ENCODE assay signal across 17 cellular contexts in genomic region chr13:44280461-44280860, GRCh38.
DNase-seq lines count a peak whose midpoint lies in the region; ATAC-seq, FAIRE-seq and TF ChIP-seq lines count a peak whose summit lies in the region.
"Had no signal": no experiment of that assay in that cellular context is flagged by ENCODE, and none has a peak within 500 bp of the region (broad histone marks: within the 10 kb centered on the region; RNA-seq: fewer than 3 reads in every experiment).

No MANE protein-coding gene starts in this region.

- H3K4me2 ChIP-seq in DOHH2 (ENCODE audit: low read length) = peak overlapping the region; percentile 49

- peak; percentile 95 for FAIRE-seq in RCC 7860 (lab: Jason Lieb, UNC)

- H3K27ac ChIP-seq in DOHH2 (ENCODE audit: low read depth, low read length) = no peak overlapping the region
- H3K27ac ChIP-seq in coronary artery = no peak overlapping the region
- H3K27ac ChIP-seq: SK-N-MC had no signal

- no peaks in the 10 kb centered on the region for H3K27me3 ChIP-seq in DOHH2 (ENCODE audit: control insufficient read depth, low read length)

- peaks cover 19% of the 10 kb centered on the region for H3F3A ChIP-seq in DOHH2 (ENCODE audit: control insufficient read depth, insufficient read depth)

- peak; percentile 85 for DNase-seq in RCC 7860 (ENCODE audit: low spot score)
- DNase-seq in coronary artery (ENCODE audit: low spot score) = peak; percentile 36
- DNase-seq in GM19238 (ENCODE audit: insufficient read length, low spot score) = no peak
- DNase-seq in DMS114 treated with DMSO at 0.1 percent for 48 hours (lab: John Stamatoyannopoulos, UW; ENCODE audit: unreplicated experiment) = no peak
- no peak for DNase-seq in activated CD8-positive, alpha-beta memory T cell treated with anti-CD3 and anti-CD28 coated beads, Interleukin-2, amount 50 U/mL, for 4 hours
- no peak for DNase-seq in activated T-cell treated with anti-CD3 and anti-CD28 coated beads, Interleukin-2, amount 50 U/mL, for 4 hours
- DNase-seq: activated T-cell treated with anti-CD3 and anti-CD28 coated beads, Interleukin-2, amount 50 U/mL, for 48 hours; mesendoderm; MM.1S; NCI-H187; NCI-H510A; stimulated activated CD4-positive, alpha-beta T cell treated with anti-CD3 and anti-CD28 coated beads, Interleukin-2, amount 100 ng/mL, for 24 hours; substantia nigra had no signal

- H3K9me3 Mint-ChIP-seq in nephron = no peaks in the 10 kb centered on the region
- no peaks in the 10 kb centered on the region for H3K9me3 Mint-ChIP-seq in activated T-cell treated with anti-CD3 and anti-CD28 coated beads, Interleukin-2, amount 50 U/mL, for 4 hours

- H3K27me3 Mint-ChIP-seq in nephron (ENCODE audit: low read depth) = peaks cover 11% of the 10 kb centered on the region
- peaks cover 38% of the 10 kb centered on the region for H3K27me3 Mint-ChIP-seq in activated T-cell treated with anti-CD3 and anti-CD28 coated beads, Interleukin-2, amount 50 U/mL, for 4 hours (ENCODE audit: low read depth)

- TF ChIP-seq CTCF in DOHH2 (IDR thresholded peaks at IDR 0.05; ENCODE audit: low read depth, low read length, poor library complexity, severe bottlenecking) (no peak), coronary artery (IDR thresholded peaks at IDR 0.05) (no peak), nephron (IDR thresholded peaks at IDR 0.05; ENCODE audit: unreplicated experiment in 3 of 3) (no peak)

- H3K9me3 ChIP-seq in DOHH2 (ENCODE audit: control insufficient read depth, insufficient read depth, low read length) = peaks cover 4% of the 10 kb centered on the region; the same call in 1 of the 2 replicates

- no peaks in the 10 kb centered on the region for H3K9me2 ChIP-seq in DOHH2 (replicated peaks; ENCODE audit: control insufficient read depth, low read length)

- H3K36me3 Mint-ChIP-seq in nephron (ENCODE audit: low read depth) = no peaks in the 10 kb centered on the region
- no peaks in the 10 kb centered on the region for H3K36me3 Mint-ChIP-seq in activated T-cell treated with anti-CD3 and anti-CD28 coated beads, Interleukin-2, amount 50 U/mL, for 4 hours (ENCODE audit: insufficient read depth)

- H3K4me1 Mint-ChIP-seq in nephron = peaks cover 38% of the 10 kb centered on the region
- H3K4me1 Mint-ChIP-seq in activated T-cell treated with anti-CD3 and anti-CD28 coated beads, Interleukin-2, amount 50 U/mL, for 4 hours (ENCODE audit: low read depth) = peaks cover 19% of the 10 kb centered on the region

- no peak for ATAC-seq in activated T-cell treated with anti-CD3 and anti-CD28 coated beads, Interleukin-2, amount 50 U/mL, for 4 hours

- peaks cover 60% of the 10 kb centered on the region for H3K4me1 ChIP-seq in DOHH2 (ENCODE audit: control insufficient read depth, low read length)

- H3K4me3 Mint-ChIP-seq in nephron = no peak overlapping the region
- H3K4me3 Mint-ChIP-seq in activated T-cell treated with anti-CD3 and anti-CD28 coated beads, Interleukin-2, amount 50 U/mL, for 4 hours = no peak overlapping the region
- H3K4me3 Mint-ChIP-seq: natural killer cell treated with Interleukin-12 subunit alpha and Interleukin-12 subunit beta and Interleukin-15 and Interleukin-18, amount 100 ng/mL, for 72 hours had no signal

- H3K36me3 ChIP-seq in DOHH2 (ENCODE audit: control insufficient read depth, low read length) = peaks cover 5% of the 10 kb centered on the region

- peak overlapping the region; percentile 52 to 92 (median 86) for H3K27ac Mint-ChIP-seq in nephron
- H3K27ac Mint-ChIP-seq: natural killer cell treated with Interleukin-12 subunit alpha and Interleukin-12 subunit beta and Interleukin-15 and Interleukin-18, amount 100 ng/mL, for 72 hours had no signal

- no peaks in the 10 kb centered on the region for H3K79me2 ChIP-seq in DOHH2 (ENCODE audit: control insufficient read depth, low read length)

- no peaks in the 10 kb centered on the region for H4K20me1 ChIP-seq in DOHH2 (ENCODE audit: control insufficient read depth, insufficient read depth, low read depth, low read length)

- H3K4me3 ChIP-seq in DOHH2 (ENCODE audit: low read length) (peak overlapping the region; percentile 27), coronary artery (no peak overlapping the region)
- H3K4me3 ChIP-seq: SK-N-MC had no signal

Comparison
In these comparisons a context has a peak if more than half of its experiments do, and no peak if none do; other contexts are left out.
1. DNase-seq: peak in RCC 7860 (single experiment) and coronary artery (single experiment); none in GM19238 (single experiment), DMS114 treated with DMSO at 0.1 percent for 48 hours (single experiment), activated CD8-positive, alpha-beta memory T cell treated with anti-CD3 and anti-CD28 coated beads, Interleukin-2, amount 50 U/mL, for 4 hours (single experiment) and activated T-cell treated with anti-CD3 and anti-CD28 coated beads, Interleukin-2, amount 50 U/mL, for 4 hours (single experiment).